In the genomic region with DNA sequence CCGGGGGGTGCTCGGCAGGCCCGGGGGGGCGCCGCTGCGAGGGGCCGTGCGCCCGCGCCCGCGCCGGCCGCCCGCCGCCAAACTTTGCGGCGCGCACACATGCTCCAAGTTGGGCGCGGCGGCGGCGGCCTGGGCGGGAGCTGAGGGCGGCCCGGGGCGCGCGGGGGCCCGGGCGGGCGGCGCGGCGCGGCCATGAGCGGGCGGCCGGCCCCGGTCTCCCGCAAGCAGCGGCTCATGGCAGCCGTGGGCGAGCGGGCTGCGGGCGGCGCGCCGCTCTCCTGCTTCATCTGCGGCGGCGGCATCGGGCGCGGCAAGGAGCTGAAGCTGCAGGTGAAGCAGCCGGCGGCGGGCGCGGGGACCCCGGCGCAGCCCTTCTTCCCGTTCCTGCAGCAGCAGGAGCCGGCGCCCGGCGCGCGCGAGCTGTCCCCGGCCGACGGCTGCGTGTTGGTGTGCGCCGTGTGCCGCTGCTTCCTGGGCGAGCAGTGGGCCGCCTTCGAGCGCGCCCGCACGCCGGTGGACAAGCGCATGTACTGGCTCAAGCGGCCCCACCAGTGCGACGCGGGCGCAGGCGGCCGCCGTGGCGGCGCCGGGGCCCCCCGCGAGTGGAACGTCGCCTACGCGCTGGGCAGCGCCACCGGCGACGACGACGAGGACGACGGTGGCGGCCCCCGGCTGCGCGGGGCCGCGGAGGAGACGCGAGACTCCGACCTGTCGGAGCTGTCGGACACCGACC, we compare ENCODE assay signal across 9 cellular contexts. TPM values are rescaled to one million over a fixed set of nuclear protein-coding genes. Genes with fewer than 3 reads are reported as not detected.
DNase-seq lines count a peak whose midpoint lies in the region; ATAC-seq, FAIRE-seq and TF ChIP-seq lines count a peak whose summit lies in the region.
"Had no signal": no experiment of that assay in that cellular context is flagged by ENCODE, and none has a peak within 500 bp of the region (broad histone marks: within the 10 kb centered on the region; RNA-seq: fewer than 3 reads in every experiment).

No MANE protein-coding gene starts in this region.

- H4K20me1 ChIP-seq in keratinocyte (ENCODE audit: control insufficient read depth, extremely low read depth, insufficient read depth, low read length), result no peaks in the 10 kb centered on the region
- H4K20me1 ChIP-seq in OCI-LY7 (ENCODE audit: insufficient read depth, low read length), result no peaks in the 10 kb centered on the region

- H3K27ac ChIP-seq in keratinocyte (ENCODE audit: control insufficient read depth, insufficient read depth, low read length) (no peak overlapping the region), transverse colon (peak overlapping the region; percentile 25 to 53 (median 32)), OCI-LY7 (ENCODE audit: low read depth, low read length, poor library complexity, severe bottlenecking) (no peak overlapping the region)

- TF ChIP-seq EP300 in transverse colon (IDR thresholded peaks at IDR 0.05; ENCODE audit: low read depth), result no peak

- H3K9me1 ChIP-seq in keratinocyte (ENCODE audit: control insufficient read depth, extremely low read depth, insufficient read depth, low read length), result no peaks in the 10 kb centered on the region

- intact Hi-C loops in transverse colon (cut with DNase I; ENCODE audit: low total_unique reads), result loop anchor here (10.0 kb wide), 1 partner anchor 55 kb away; a partner anchor contains a TSS
- intact Hi-C loops in OCI-LY7 (cut with micrococcal nuclease; ENCODE audit: unreplicated experiment), result no loop called here

- H3K4me3 ChIP-seq in keratinocyte (ENCODE audit: control insufficient read depth in 2 of 3, extremely low read depth in 1 of 3, insufficient read depth in 2 of 3, low read depth in 1 of 3, low read length in 3 of 3) (peak overlapping the region; percentile 18 to 46 (median 21)), transverse colon (peak overlapping the region; percentile 26 to 58 (median 36)), OCI-LY7 (ENCODE audit: low read depth, low read length, poor library complexity, severe bottlenecking) (no peak overlapping the region)

- H3K9me3 ChIP-seq in keratinocyte (ENCODE audit: control insufficient read depth, low read depth, low read length), result no peaks in the 10 kb centered on the region
- H3K9me3 ChIP-seq in transverse colon, result no peaks in the 10 kb centered on the region
- no peaks in the 10 kb centered on the region for H3K9me3 ChIP-seq in OCI-LY7 (ENCODE audit: low read length)

- dilution Hi-C loops in keratinocyte (cut with MboI; ENCODE audit: extremely low pct_ligation_motif_present, low sequenced_read_pairs), result no loop called here

- H3K79me2 ChIP-seq in keratinocyte (ENCODE audit: control insufficient read depth, insufficient read depth, low read length) (peaks cover 3% of the 10 kb centered on the region), OCI-LY7 (ENCODE audit: insufficient read depth, low read depth, low read length) (no peaks in the 10 kb centered on the region)

- no peak overlapping the region for H3K27ac Mint-ChIP-seq in activated T-cell treated with anti-CD3 and anti-CD28 coated beads, Interleukin-2, amount 50 U/mL, for 72 hours

- peaks cover 48% of the 10 kb centered on the region for H3K4me1 ChIP-seq in keratinocyte (ENCODE audit: control insufficient read depth, extremely low read depth, insufficient read depth, low read length)
- peaks cover 16 to 59% (median 36%) of the 10 kb centered on the region in 4 donors for H3K4me1 ChIP-seq in transverse colon
- no peaks in the 10 kb centered on the region for H3K4me1 ChIP-seq in OCI-LY7 (ENCODE audit: insufficient read depth, low read length, poor library complexity, severe bottlenecking)

- no peaks in the 10 kb centered on the region for H3K9me2 ChIP-seq in OCI-LY7 (ENCODE audit: insufficient read depth, low read length)

- DNase-seq in NOMO-1 treated with DMSO at 0.1 percent for 48 hours (lab: John Stamatoyannopoulos, UW; ENCODE audit: unreplicated experiment) (peak; percentile 22), NOMO-1 treated with dmso at 0.1 percent for 144 hours (lab: John Stamatoyannopoulos, UW; ENCODE audit: unreplicated experiment) (no peak), keratinocyte (ENCODE audit: low read depth, low spot score) (no peak), transverse colon (no peak), C1 segment of cervical spinal cord (lab: John Stamatoyannopoulos, UW) (no peak), OCI-LY7 (ENCODE audit: low spot score) (no peak), ureter (ENCODE audit: low spot score) (no peak)
- peak in 1 of 2 donors; percentile 4 for DNase-seq in activated T-cell treated with anti-CD3 and anti-CD28 coated beads, Interleukin-2, amount 50 U/mL, for 72 hours

- TF ChIP-seq CTCF in keratinocyte (optimal IDR thresholded peaks at IDR 0.05 in 1 of 3, IDR thresholded peaks at IDR 0.05 in 1 of 3, conservative IDR thresholded peaks at IDR 0.05 in 1 of 3; ENCODE audit: extremely low read depth in 1 of 3, insufficient read depth in 2 of 3, low read length in 3 of 3), result no peak
- TF ChIP-seq CTCF in transverse colon (IDR thresholded peaks at IDR 0.05), result no peak
- no peak for TF ChIP-seq CTCF in OCI-LY7 (conservative IDR thresholded peaks at IDR 0.05; ENCODE audit: low read length)

- FAIRE-seq in keratinocyte (lab: Jason Lieb, UNC), result no peak

- CTCF ChIA-PET in OCI-LY7 (lab: Charles Lee; ENCODE audit: unreplicated experiment), result no interaction called here

- WGBS in transverse colon (ENCODE audit: low coverage in 1 of 2), 2 donors, result 13% methylated on average over 59 of the region's 125 CpGs; no CpG with 5 or more reads in 1 of the 2 donors

- H3K36me3 Mint-ChIP-seq in activated T-cell treated with anti-CD3 and anti-CD28 coated beads, Interleukin-2, amount 50 U/mL, for 72 hours (ENCODE audit: insufficient read depth in 2 of 2), result no peaks in the 10 kb centered on the region

- H3K9ac ChIP-seq in keratinocyte (ENCODE audit: control insufficient read depth, extremely low read depth, insufficient read depth, low read length), result no peak overlapping the region

- peaks cover 62% of the 10 kb centered on the region for H3K27me3 Mint-ChIP-seq in activated T-cell treated with anti-CD3 and anti-CD28 coated beads, Interleukin-2, amount 50 U/mL, for 72 hours (ENCODE audit: low read depth)

- POLR2A ChIA-PET in OCI-LY7 (lab: Charles Lee), result no interaction called here

- H3K27me3 ChIP-seq in keratinocyte (ENCODE audit: control insufficient read depth, extremely low read depth, insufficient read depth, low read length) (peaks cover 11% of the 10 kb centered on the region), transverse colon (peaks cover 65% of the 10 kb centered on the region)

- ATAC-seq in activated T-cell treated with anti-CD3 and anti-CD28 coated beads, Interleukin-2, amount 50 U/mL, for 72 hours (replicated peaks in 1 of 2), result peak; percentile 17 to 29

- in situ Hi-C loops in transverse colon (cut with MboI; ENCODE audit: low pct_ligation_motif_present in 1 of 4, low pct_unique_long_range_greater_than_20kb in 1 of 4, low sequenced_read_pairs in 3 of 4), result no loop called here

- TF ChIP-seq POLR2A in transverse colon (IDR thresholded peaks at IDR 0.05), result no peak

- H3K9me3 Mint-ChIP-seq in activated T-cell treated with anti-CD3 and anti-CD28 coated beads, Interleukin-2, amount 50 U/mL, for 72 hours, result no peaks in the 10 kb centered on the region
- H3K9me3 Mint-ChIP-seq: neural crest cell had no signal

- H3K4me1 Mint-ChIP-seq in activated T-cell treated with anti-CD3 and anti-CD28 coated beads, Interleukin-2, amount 50 U/mL, for 72 hours (ENCODE audit: low read depth), result peaks cover 19% of the 10 kb centered on the region

- no peaks in the 10 kb centered on the region for H3K36me3 ChIP-seq in keratinocyte (ENCODE audit: control insufficient read depth in 2 of 2, extremely low read depth in 1 of 2, insufficient read depth in 2 of 2, low read length in 2 of 2)
- H3K36me3 ChIP-seq in transverse colon, result no peaks in the 10 kb centered on the region
- no peaks in the 10 kb centered on the region for H3K36me3 ChIP-seq in OCI-LY7 (ENCODE audit: insufficient read depth, low read length)

- BruUV-seq in OCI-LY7 (replicated peaks; lab: Mats Ljungman, UMichigan), result no TSS peak

- no peak overlapping the region for H3K4me3 Mint-ChIP-seq in activated T-cell treated with anti-CD3 and anti-CD28 coated beads, Interleukin-2, amount 50 U/mL, for 72 hours

- H2AFZ ChIP-seq in keratinocyte (ENCODE audit: control insufficient read depth, low read length), result peak overlapping the region; percentile 22
- H2AFZ ChIP-seq in OCI-LY7 (ENCODE audit: low read length), result no peak overlapping the region

- H3K4me2 ChIP-seq in keratinocyte (ENCODE audit: control insufficient read depth, extremely low read depth, insufficient read depth, low read depth, low read length) (peak overlapping the region; percentile 56), OCI-LY7 (ENCODE audit: low read length) (no peak overlapping the region)

RNA-seq across cellular contexts. Expression of a gene that starts 57.2 kb away (rescaled TPM):
- not detected for total RNA-seq in activated T-cell treated with anti-CD3 and anti-CD28 coated beads, Interleukin-2, amount 50 U/mL, for 72 hours
- not detected in 3 replicates for polyA plus RNA-seq in keratinocyte
- not detected for polyA plus RNA-seq in keratinocyte (2011; ENCODE audit: low read depth)
- not detected in 2 replicates for polyA plus RNA-seq in keratinocyte (2011; cell fraction: cytosol; rRNA removed)
- polyA plus RNA-seq in keratinocyte (2011; cell fraction: nucleus; rRNA removed), result not detected in 2 replicates
- not detected in 2 replicates for polyA plus RNA-seq in keratinocyte (2012; ENCODE audit: low replicate concordance)
- not detected in 3 replicates for polyA minus RNA-seq in keratinocyte
- polyA minus RNA-seq in keratinocyte (2011; cell fraction: cytosol; rRNA and poly(A)+ RNA removed), result not detected
- not detected in 2 replicates for polyA minus RNA-seq in keratinocyte (2011; cell fraction: nucleus; rRNA and poly(A)+ RNA removed)
- total RNA-seq in transverse colon (under 1 TPM in 1 of 4 donors, not detected in 3; 0.79 TPM), OCI-LY7 (2022) (not detected in 2 replicates), ureter (not detected)
- total RNA-seq in OCI-LY7 (2014; rRNA removed; shearing (Covaris generic)), result 0.50 TPM in 1 of 2 replicates, not detected in the other
- total RNA-seq: neural crest cell had no signal

Comparison
In these comparisons a context has a peak if more than half of its experiments do, and no peak if none do; other contexts are left out.
1. H3K27ac ChIP-seq: peak in transverse colon (4 of 4); none in keratinocyte (single experiment) and OCI-LY7 (single experiment).